8 cellular contexts compared by ENCODE assay signal in genomic region chr21:33491373-33492102, GRCh38. TPM values are rescaled to one million over a fixed set of nuclear protein-coding genes. Genes with fewer than 3 reads are reported as not detected.
DNase-seq lines count a peak whose midpoint lies in the region; ATAC-seq, FAIRE-seq and TF ChIP-seq lines count a peak whose summit lies in the region.

Gene DNAJC28, minus strand, starts transcription at chr21:33491716. Its CDS starts 2,323 bp downstream, at chr21:33489393.

- FAIRE-seq in GM12891 (lab: Jason Lieb, UNC) = peak; percentile 98

- DNase-seq in GM12891 (ENCODE audit: insufficient read length, low spot score) = peak; percentile 92
- peak; percentile 96 to 98 (median 98) for DNase-seq in NCI-H1417 (lab: John Stamatoyannopoulos, UW)
- DNase-seq in SW480 (ENCODE audit: low spot score) = peak; percentile 90
- peak; percentile 81 for DNase-seq in amniotic epithelial cell (ENCODE audit: low read depth)
- peak; percentile 95 for DNase-seq in heart right ventricle
- peak; percentile 98 for DNase-seq in posterior vena cava (ENCODE audit: low spot score)
- DNase-seq in upper lobe of right lung = peak; percentile 97

- TF ChIP-seq CTCF in heart right ventricle (IDR thresholded peaks at IDR 0.05) (no peak), upper lobe of right lung (IDR thresholded peaks at IDR 0.05) (no peak)

- H3K9me3 ChIP-seq in heart right ventricle (no peaks in the 10 kb centered on the region), upper lobe of right lung (no peaks in the 10 kb centered on the region)

- peak within 1 kb of the TSS; percentile 54 to 87 (median 76) for H3K4me3 ChIP-seq in heart right ventricle
- H3K4me3 ChIP-seq in upper lobe of right lung = peak within 1 kb of the TSS; percentile 72

- WGBS in heart right ventricle, 2 donors = 0 to 1% methylated on average over 52 of the region's 52 CpGs

- ATAC-seq in HG02763 (IDR thresholded peaks at IDR 0.05; ENCODE audit: unreplicated experiment) (peak; percentile 98), heart right ventricle (peak; percentile 98 to 100 (median 99)), upper lobe of right lung (peak; percentile 99)

- peaks cover 0 to 9% (median 0%) of the 10 kb centered on the region in 9 donors for H3K36me3 ChIP-seq in heart right ventricle
- H3K36me3 ChIP-seq in upper lobe of right lung = no peaks in the 10 kb centered on the region

- no peaks in the 10 kb centered on the region for H3K27me3 ChIP-seq in heart right ventricle
- H3K27me3 ChIP-seq in upper lobe of right lung = no peaks in the 10 kb centered on the region

- H3K27ac ChIP-seq in heart right ventricle = peak within 1 kb of the TSS; percentile 11 to 92 (median 87)
- H3K27ac ChIP-seq in upper lobe of right lung = peak within 1 kb of the TSS; percentile 73

- intact Hi-C loops in heart right ventricle (cut with DNase I) (no loop called here), posterior vena cava (cut with DNase I) (no loop called here), upper lobe of right lung (cut with DNase I) (no loop called here)

- H3K4me1 ChIP-seq in heart right ventricle = peaks cover 0 to 15% (median 10%) of the 10 kb centered on the region in 9 donors
- H3K4me1 ChIP-seq in upper lobe of right lung = peaks cover 6% of the 10 kb centered on the region

- no peak; the same call in 1 of the 2 replicates for TF ChIP-seq POLR2A in GM12891 (IDR thresholded peaks at IDR 0.05; ENCODE audit: low read depth, low read length)

TF ChIP-seq in GM12891, 5 proteins besides CTCF, POLR2A, EP300 and RAD21:
- no peak for TF ChIP-seq PAX5 (IDR thresholded peaks at IDR 0.05; ENCODE audit: insufficient read depth, low read length, severe bottlenecking)
- peak; percentile 62; the same call in 1 of the 2 replicates for TF ChIP-seq POLR2AphosphoS5 (IDR thresholded peaks at IDR 0.05; ENCODE audit: low read depth, low read length)

RNA-seq across cellular contexts. Expression of gene DNAJC28, which starts in this region (rescaled TPM):
- 0.35 TPM for polyA plus RNA-seq in GM12891 (2012; ENCODE audit: low read depth, missing spikeins)
- total RNA-seq in heart right ventricle (10 to 100 TPM in 1 of 10 donors, 1 to 10 TPM in 9; 4.5 to 10.1 (median 6.9) TPM), posterior vena cava (1 to 10 TPM; 1.3 to 1.6 TPM), upper lobe of right lung (2.3 TPM)
- polyA plus RNA-seq in heart right ventricle = 1 to 10 TPM; 2.2 to 4.2 TPM

Comparison
In these comparisons a context has a peak if more than half of its experiments do, and no peak if none do; other contexts are left out.
1. Peak in every context shown above with its lines: DNase-seq, ATAC-seq, H3K4me3 ChIP-seq and H3K27ac ChIP-seq.